Comparison of ENCODE assay signal across 8 cellular contexts in the genomic region with DNA sequence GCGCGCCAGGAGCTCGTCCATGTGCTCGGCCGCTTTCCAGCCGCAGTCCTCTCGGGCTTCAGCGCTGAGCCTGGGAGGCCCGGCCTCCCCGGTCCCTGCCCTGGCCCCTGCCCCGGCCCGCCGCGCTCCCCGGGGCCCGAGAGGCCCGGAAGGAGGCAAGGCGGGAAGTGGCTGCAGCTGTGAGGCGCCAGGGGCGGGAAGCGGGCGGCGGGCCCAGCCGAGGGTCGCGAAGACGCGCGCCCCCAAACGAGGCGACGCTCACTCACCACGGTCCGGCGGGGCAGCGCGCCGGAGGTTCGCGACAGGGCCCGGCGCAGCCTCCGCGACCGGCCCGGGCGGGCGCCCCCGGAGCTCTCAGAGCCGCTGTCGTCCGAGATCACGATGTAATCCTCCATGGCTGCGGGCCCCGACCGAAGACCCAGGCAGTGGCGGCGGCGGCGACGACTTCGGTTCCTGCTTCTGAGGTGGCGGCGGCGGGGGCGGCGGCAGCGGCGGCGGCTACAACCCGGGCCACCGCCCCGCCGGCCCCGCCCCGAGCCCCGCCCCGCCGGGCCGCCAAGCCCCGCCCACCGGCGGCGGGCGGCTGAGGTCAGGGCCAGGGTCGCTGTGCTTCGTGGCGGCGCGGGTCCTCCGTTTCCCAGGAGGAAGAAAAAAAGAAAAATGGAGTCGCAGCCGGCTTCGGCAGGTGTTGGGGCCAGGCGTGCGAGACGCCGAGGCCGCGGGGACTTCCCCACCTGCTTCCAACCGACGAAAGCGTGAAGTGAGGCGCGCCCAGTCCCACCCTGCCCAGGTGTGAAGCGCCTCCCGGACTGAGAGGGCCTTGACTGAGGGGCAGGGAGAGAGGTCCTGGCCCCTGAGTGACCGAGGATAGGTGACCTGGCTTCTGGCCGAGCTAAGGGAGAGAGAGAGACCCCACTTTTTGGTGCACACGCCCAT.
DNase-seq lines count a peak whose midpoint lies in the region; ATAC-seq and TF ChIP-seq lines count a peak whose summit lies in the region.
"Not testable (repeated sequence)": the region's sequence is repeated elsewhere in the genome, so short reads cannot be mapped to it uniquely, and the experiment has no call there.

No MANE protein-coding gene starts in this region.

- not testable (repeated sequence) for H3K4me1 ChIP-seq in neutrophil (ENCODE audit: control insufficient read depth in 1 of 2, insufficient read depth in 1 of 2, low read depth in 1 of 2, low read length in 1 of 2)

- H3K27me3 ChIP-seq in CD4-positive, alpha-beta T cell (ENCODE audit: control insufficient read depth, insufficient read depth, low read length); neutrophil: not testable (repeated sequence)

- peak overlapping the region; percentile 20 for H3K4me3 Mint-ChIP-seq in CD4-positive, alpha-beta T cell
- not testable (repeated sequence) for H3K4me3 Mint-ChIP-seq in T-helper 2 cell treated with Interferon-gamma antibody and Interleukin-4, amounts not matched to agents 5 μg/mL and 100 μg/mL, for 36 hours; activated naive CD8-positive, alpha-beta T cell treated with anti-CD3 and anti-CD28 coated beads for 36 hours

- not testable (repeated sequence) for TF ChIP-seq CTCF in CD4-positive, alpha-beta T cell (IDR thresholded peaks at IDR 0.05); neutrophil (IDR thresholded peaks at IDR 0.05)

- CTCF ChIA-PET in CD4-positive, alpha-beta T cell (lab: Charles Lee), result not testable (repeated sequence)

- peak; percentile 78 for ATAC-seq in CD4-positive, alpha-beta T cell (ENCODE audit: poor library complexity)
- peak; percentile 74 for ATAC-seq in GM21390 (IDR thresholded peaks at IDR 0.05; ENCODE audit: unreplicated experiment)
- peak; percentile 66 for ATAC-seq in HG03342 (IDR thresholded peaks at IDR 0.05; ENCODE audit: unreplicated experiment)
- ATAC-seq in Right ventricle myocardium inferior, result peak; percentile 85

- DNase-seq in CD4-positive, alpha-beta T cell, result peak; percentile 53 to 78 (median 68)
- DNase-seq in T-helper 2 cell treated with Interferon-gamma antibody and Interleukin-4, amounts not matched to agents 5 μg/mL and 100 μg/mL, for 36 hours (ENCODE audit: low spot score), result peak; percentile 79
- DNase-seq in activated naive CD8-positive, alpha-beta T cell treated with anti-CD3 and anti-CD28 coated beads for 36 hours, result peak; percentile 73
- peak; percentile 91 for DNase-seq in Right ventricle myocardium inferior (ENCODE audit: missing footprints)
- peak; percentile 40 to 58 for DNase-seq in stimulated activated CD8-positive, alpha-beta memory T cell treated with anti-CD3 and anti-CD28 coated beads, Interleukin-4, amount 100 ng/mL, for 4 hours (ENCODE audit: low read depth in 2 of 2, low spot score in 1 of 2)

- H3K27me3 Mint-ChIP-seq in CD4-positive, alpha-beta T cell; T-helper 2 cell treated with Interferon-gamma antibody and Interleukin-4, amounts not matched to agents 5 μg/mL and 100 μg/mL, for 36 hours (ENCODE audit: low read depth); activated naive CD8-positive, alpha-beta T cell treated with anti-CD3 and anti-CD28 coated beads for 36 hours: not testable (repeated sequence)

- H3K4me3 ChIP-seq in neutrophil (ENCODE audit: low read depth in 1 of 2, low read length in 1 of 2), result peak overlapping the region; percentile 31 to 43

- not testable (repeated sequence) for H3K9me3 ChIP-seq in CD4-positive, alpha-beta T cell (ENCODE audit: control insufficient read depth, low read length); neutrophil

- not testable (repeated sequence) for H3K9me3 Mint-ChIP-seq in CD4-positive, alpha-beta T cell; T-helper 2 cell treated with Interferon-gamma antibody and Interleukin-4, amounts not matched to agents 5 μg/mL and 100 μg/mL, for 36 hours; activated naive CD8-positive, alpha-beta T cell treated with anti-CD3 and anti-CD28 coated beads for 36 hours

- POLR2A ChIA-PET in CD4-positive, alpha-beta T cell (lab: Charles Lee), result not testable (repeated sequence)

- intact Hi-C loops in CD4-positive, alpha-beta T cell (cut with DNase I, micrococcal nuclease); Right ventricle myocardium inferior (cut with DNase I): not testable (repeated sequence)

- not testable (repeated sequence) for H3K36me3 ChIP-seq in neutrophil

- H3K4me1 Mint-ChIP-seq in CD4-positive, alpha-beta T cell (ENCODE audit: low read depth); T-helper 2 cell treated with Interferon-gamma antibody and Interleukin-4, amounts not matched to agents 5 μg/mL and 100 μg/mL, for 36 hours (ENCODE audit: low read depth); activated naive CD8-positive, alpha-beta T cell treated with anti-CD3 and anti-CD28 coated beads for 36 hours: not testable (repeated sequence)

- not testable (repeated sequence) for H3K27ac Mint-ChIP-seq in CD4-positive, alpha-beta T cell; T-helper 2 cell treated with Interferon-gamma antibody and Interleukin-4, amounts not matched to agents 5 μg/mL and 100 μg/mL, for 36 hours; activated naive CD8-positive, alpha-beta T cell treated with anti-CD3 and anti-CD28 coated beads for 36 hours

- H3K27ac ChIP-seq in CD4-positive, alpha-beta T cell (ENCODE audit: low read depth, low read length), result not testable (repeated sequence)
- H3K27ac ChIP-seq in neutrophil, result peak overlapping the region; percentile 49

- not testable (repeated sequence) for H3K36me3 Mint-ChIP-seq in CD4-positive, alpha-beta T cell (ENCODE audit: low read depth); T-helper 2 cell treated with Interferon-gamma antibody and Interleukin-4, amounts not matched to agents 5 μg/mL and 100 μg/mL, for 36 hours (ENCODE audit: low read depth); activated naive CD8-positive, alpha-beta T cell treated with anti-CD3 and anti-CD28 coated beads for 36 hours
